8 cellular contexts compared by ENCODE assay signal in genomic region chr10:70656489-70656888, GRCh38. TPM values are rescaled to one million over a fixed set of nuclear protein-coding genes. Genes with fewer than 3 reads are reported as not detected.
DNase-seq lines count a peak whose midpoint lies in the region; ATAC-seq, FAIRE-seq and TF ChIP-seq lines count a peak whose summit lies in the region.

No MANE protein-coding gene starts in this region.

- H3K9me3 Mint-ChIP-seq in MCF 10A (ENCODE audit: unreplicated experiment), result no peaks in the 10 kb centered on the region
- H3K9me3 Mint-ChIP-seq in activated naive CD4-positive, alpha-beta T cell treated with anti-CD3 and anti-CD28 coated beads for 36 hours, result peaks cover 17% of the 10 kb centered on the region

- no peak for TF ChIP-seq POLR2A in breast epithelium (IDR thresholded peaks at IDR 0.05)

- WGBS in small intestine, 3 donors, result 40 to 51% (median 50%) methylated on average over 3 of the region's 3 CpGs

- ATAC-seq in HG03108 (IDR thresholded peaks at IDR 0.05; ENCODE audit: unreplicated experiment), result no peak

- H3K4me1 ChIP-seq in breast epithelium (no peaks in the 10 kb centered on the region), small intestine (ENCODE audit: control insufficient read depth in 2 of 2, insufficient read depth in 1 of 2, low read depth in 1 of 2, low read length in 1 of 2) (no peaks in the 10 kb centered on the region)

- intact Hi-C loops in MCF 10A (cut with micrococcal nuclease) (loop anchor here (1.0 kb wide), 1 partner anchor 17 kb away; no protein-coding TSS in a partner anchor), breast epithelium (cut with DNase I; ENCODE audit: low total_unique reads) (no loop called here)
- intact Hi-C loops in activated naive CD4-positive, alpha-beta T cell treated with anti-CD3 and anti-CD28 coated beads for 36 hours (cut with micrococcal nuclease), result loop anchor here (1.0 to 2.0 kb wide), 2 partner anchors 78 to 98 kb away; no protein-coding TSS in a partner anchor

- no peaks in the 10 kb centered on the region for H3K27me3 ChIP-seq in breast epithelium
- H3K27me3 ChIP-seq in small intestine (ENCODE audit: control insufficient read depth in 2 of 2, insufficient read depth in 2 of 2, low read length in 2 of 2), result no peaks in the 10 kb centered on the region

- H3K9me3 ChIP-seq in breast epithelium, result peaks cover 5 to 19% of the 10 kb centered on the region in 2 donors
- H3K9me3 ChIP-seq in small intestine (ENCODE audit: control insufficient read depth, low read depth), result no peaks in the 10 kb centered on the region

- DNase-seq in MCF 10A (ENCODE audit: unreplicated experiment) (peak; percentile 92), breast epithelium (ENCODE audit: low spot score in 2 of 2) (no peak), HK-2 (ENCODE audit: unreplicated experiment) (peak; percentile 92), mesenteric fat pad (ENCODE audit: low spot score) (peak; percentile 74), inferior parietal cortex (ENCODE audit: extremely low spot score) (no peak), small intestine (no peak)
- DNase-seq in activated naive CD4-positive, alpha-beta T cell treated with anti-CD3 and anti-CD28 coated beads for 36 hours, result peak; percentile 78

- BruUV-seq in MCF 10A (replicated peaks; lab: Mats Ljungman, UMichigan), result no TSS peak

- TF ChIP-seq CTCF in MCF 10A (IDR thresholded peaks at IDR 0.05; ENCODE audit: unreplicated experiment), result no peak
- TF ChIP-seq CTCF in breast epithelium (IDR thresholded peaks at IDR 0.05), result no peak

- no peaks in the 10 kb centered on the region for H3K27me3 Mint-ChIP-seq in MCF 10A (ENCODE audit: insufficient read depth, unreplicated experiment)
- no peaks in the 10 kb centered on the region for H3K27me3 Mint-ChIP-seq in activated naive CD4-positive, alpha-beta T cell treated with anti-CD3 and anti-CD28 coated beads for 36 hours (ENCODE audit: low read depth)

- CTCF ChIA-PET in MCF 10A (lab: Yijun Ruan, JAX), result interaction anchor here (1.2 to 1.4 kb wide), 2 partner anchors 102 to 108 kb away, joined by 3 to 4 read pairs; no protein-coding TSS in a partner anchor
- CTCF ChIA-PET in activated naive CD4-positive, alpha-beta T cell treated with anti-CD3 and anti-CD28 coated beads for 36 hours (lab: Charles Lee), result interaction anchor here (1.9 kb wide), 1 partner anchor 97 kb away, joined by 4 read pairs; no protein-coding TSS in a partner anchor

- H3K36me3 Mint-ChIP-seq in MCF 10A (ENCODE audit: insufficient read depth, unreplicated experiment), result no peaks in the 10 kb centered on the region
- peaks cover 3% of the 10 kb centered on the region for H3K36me3 Mint-ChIP-seq in activated naive CD4-positive, alpha-beta T cell treated with anti-CD3 and anti-CD28 coated beads for 36 hours (ENCODE audit: low read depth)

- H3K4me3 Mint-ChIP-seq in MCF 10A (ENCODE audit: unreplicated experiment), result no peak overlapping the region
- H3K4me3 Mint-ChIP-seq in activated naive CD4-positive, alpha-beta T cell treated with anti-CD3 and anti-CD28 coated beads for 36 hours, result no peak overlapping the region

- POLR2A ChIA-PET in MCF 10A (lab: Yijun Ruan, JAX), result interaction anchor here (0.5 kb wide), 1 partner anchor 55 kb away, joined by 5 read pairs; no protein-coding TSS in a partner anchor

- no peak overlapping the region for H3K4me3 ChIP-seq in breast epithelium
- H3K4me3 ChIP-seq in small intestine (ENCODE audit: low read depth in 1 of 2, low read length in 2 of 2), result no peak overlapping the region

- H3K36me3 ChIP-seq in breast epithelium (no peaks in the 10 kb centered on the region), small intestine (ENCODE audit: control insufficient read depth in 2 of 2, insufficient read depth in 2 of 2, low read length in 2 of 2) (no peaks in the 10 kb centered on the region)

- peaks cover 25% of the 10 kb centered on the region for H3K4me1 Mint-ChIP-seq in MCF 10A (ENCODE audit: insufficient read depth, unreplicated experiment)
- H3K4me1 Mint-ChIP-seq in activated naive CD4-positive, alpha-beta T cell treated with anti-CD3 and anti-CD28 coated beads for 36 hours (ENCODE audit: low read depth), result peaks cover 10% of the 10 kb centered on the region

- no peak overlapping the region for H3K27ac Mint-ChIP-seq in MCF 10A (ENCODE audit: low read depth, unreplicated experiment)
- H3K27ac Mint-ChIP-seq in activated naive CD4-positive, alpha-beta T cell treated with anti-CD3 and anti-CD28 coated beads for 36 hours, result no peak overlapping the region

- H3K27ac ChIP-seq in breast epithelium (no peak overlapping the region), small intestine (ENCODE audit: low read depth in 1 of 2, low read length in 1 of 2) (peak overlapping the region in 1 of 2 donors; percentile 49)

- no peak for FAIRE-seq in small intestine (lab: Jason Lieb, UNC)

RNA-seq across cellular contexts. Expression of gene ADAMTS14, which starts 15.8 kb away (rescaled TPM):
- total RNA-seq in MCF 10A (2022) (0.25 TPM in 1 of 2 replicates, not detected in the other), breast epithelium (under 1 TPM; under 0.01 to 0.15 (median under 0.01) TPM), mesenteric fat pad (0.61 TPM)
- total RNA-seq in activated naive CD4-positive, alpha-beta T cell treated with anti-CD3 and anti-CD28 coated beads for 36 hours, result not detected
- polyA plus RNA-seq in small intestine, result under 1 TPM; 0.45 to 0.81 (median 0.76) TPM

RNA-seq across cellular contexts. Expression of gene PRF1, which starts 53.9 kb away (rescaled TPM):
- total RNA-seq in MCF 10A (2022), result not detected in 2 replicates
- total RNA-seq in breast epithelium, result 1 to 10 TPM; 2.2 to 4.3 (median 2.2) TPM
- 1 to 10 TPM; 7.5 to 8.2 TPM for total RNA-seq in activated naive CD4-positive, alpha-beta T cell treated with anti-CD3 and anti-CD28 coated beads for 36 hours
- 4.0 TPM for total RNA-seq in mesenteric fat pad
- polyA plus RNA-seq in small intestine, result 1 to 10 TPM; 1.1 to 2.4 (median 2.0) TPM

Comparison
In these comparisons a context has a peak if more than half of its experiments do, and no peak if none do; other contexts are left out.
1. DNase-seq: peak in MCF 10A (single experiment), HK-2 (single experiment), activated naive CD4-positive, alpha-beta T cell treated with anti-CD3 and anti-CD28 coated beads for 36 hours (single experiment) and mesenteric fat pad (single experiment); none in breast epithelium (0 of 2), inferior parietal cortex (single experiment) and small intestine (single experiment).